In genomic region chr10:93126484-93127052, GRCh38 we compare ENCODE assay signal across 10 cellular contexts. TPM values are rescaled to one million over a fixed set of nuclear protein-coding genes. Genes with fewer than 3 reads are reported as not detected.
A peak's percentile ranks its signal among the peaks of the same experiment; 100 is the strongest.
DNase-seq lines count a peak whose midpoint lies in the region; ATAC-seq, FAIRE-seq and TF ChIP-seq lines count a peak whose summit lies in the region.
"Had no signal": no experiment of that assay in that cellular context is flagged by ENCODE, and none has a peak within 500 bp of the region (broad histone marks: within the 10 kb centered on the region; RNA-seq: fewer than 3 reads in every experiment).

No MANE protein-coding gene starts in this region.

- H3K9ac ChIP-seq in SK-N-SH (no peak overlapping the region), H1 (replicated peaks in 1 of 4; ENCODE audit: extremely low read depth in 1 of 4, low read depth in 3 of 4, low read length in 3 of 4) (no peak overlapping the region)

- H3K4me3 ChIP-seq in SK-N-SH (ENCODE audit: low read depth in 2 of 2, low read length in 1 of 2) = no peak overlapping the region
- H3K4me3 ChIP-seq in LNCaP clone FGC (ENCODE audit: low read depth, low read length) = no peak overlapping the region
- no peak overlapping the region for H3K4me3 ChIP-seq in H1 (ENCODE audit: extremely low read depth in 1 of 4, insufficient read depth in 2 of 4, low read depth in 3 of 4, low read length in 4 of 4)

- 46% methylated on average over 2 of the region's 2 CpGs for WGBS in SK-N-SH (ENCODE audit: low lambda C conversion rate)
- 88% methylated on average over 2 of the region's 2 CpGs; no CpG with 5 or more reads in 1 of the 2 experiments for WGBS in H1 (ENCODE audit: extremely low coverage in 1 of 2, insufficient coverage in 1 of 2, insufficient read length in 1 of 2, insufficient replicate concordance in 2 of 2, low coverage in 1 of 2, low lambda C conversion rate in 2 of 2, missing lambda C conversion rate in 1 of 2), 2 experiments

- no peak overlapping the region for H3K18ac ChIP-seq in H1 (ENCODE audit: extremely low read depth, low read length)

- H3K27me3 Mint-ChIP-seq in progenitor cell of endocrine pancreas = no peaks in the 10 kb centered on the region

- no peaks in the 10 kb centered on the region; the same call in 1 of the 2 replicates for H3K27me3 ChIP-seq in SK-N-SH (ENCODE audit: insufficient read depth)
- no peaks in the 10 kb centered on the region for H3K27me3 ChIP-seq in H1 (replicated peaks in 1 of 4; ENCODE audit: control insufficient read depth in 3 of 4, extremely low read depth in 1 of 4, insufficient read depth in 3 of 4, low read length in 3 of 4)

- no peaks in the 10 kb centered on the region for H4K20me1 ChIP-seq in SK-N-SH (ENCODE audit: insufficient read depth)
- H4K20me1 ChIP-seq in H1 (replicated peaks in 1 of 2; ENCODE audit: control insufficient read depth in 1 of 2, insufficient read depth in 2 of 2, low read length in 2 of 2) = no peaks in the 10 kb centered on the region

- no peak overlapping the region for H4K5ac ChIP-seq in H1 (ENCODE audit: insufficient read length, low read depth, low read length)

- H3K4me3 Mint-ChIP-seq in progenitor cell of endocrine pancreas (ENCODE audit: low read depth) = no peak overlapping the region

- no peak overlapping the region for H4K91ac ChIP-seq in H1 (replicated peaks; ENCODE audit: insufficient read length, low read length)

- H3K56ac ChIP-seq in H1 (replicated peaks; ENCODE audit: insufficient read length, low read depth, low read length) = no peak overlapping the region

- H3K27ac ChIP-seq in SK-N-SH (ENCODE audit: low read depth in 2 of 2, low read length in 1 of 2) (no peak overlapping the region), H1 (ENCODE audit: low read depth, low read length) (no peak overlapping the region)

- no peak overlapping the region for H2BK5ac ChIP-seq in H1 (ENCODE audit: low read depth, low read length)

- no peak for TF ChIP-seq EP300 in SK-N-SH (IDR thresholded peaks at IDR 0.05; ENCODE audit: borderline replicate concordance in 1 of 2, low read depth in 1 of 2, low read length in 1 of 2)
- no peak for TF ChIP-seq EP300 in H1 (IDR thresholded peaks at IDR 0.05; ENCODE audit: borderline replicate concordance in 1 of 2, low read depth in 2 of 2, low read length in 2 of 2)

- H3K79me1 ChIP-seq in H1 (ENCODE audit: low read depth, low read length) = no peaks in the 10 kb centered on the region

- CTCF ChIA-PET in SK-N-SH (lab: Yijun Ruan, JAX) (interaction anchor here (0.6 to 1.5 kb wide), 3 partner anchors 10 to 134 kb away, joined by 3 to 8 read pairs (median 3); no protein-coding TSS in a partner anchor), H1 (lab: Charles Lee; ENCODE audit: partially characterized antibody) (interaction anchor here (0.6 to 2.7 kb wide), 40 partner anchors 8 to 370 kb away, joined by 3 to 22 read pairs (median 4); partner anchors contain the start of gene CEP55)

- no peak overlapping the region for H2BK12ac ChIP-seq in H1 (ENCODE audit: low read depth, low read length)

- H3K79me2 ChIP-seq in SK-N-SH (ENCODE audit: insufficient read depth) = no peaks in the 10 kb centered on the region
- H3K79me2 ChIP-seq in H1 (ENCODE audit: control insufficient read depth in 1 of 2, insufficient read depth in 2 of 2, low read length in 2 of 2) = no peaks in the 10 kb centered on the region

- no peak for TF ChIP-seq RAD21 in SK-N-SH (IDR thresholded peaks at IDR 0.05; ENCODE audit: low read length)
- TF ChIP-seq RAD21 in H1 (IDR thresholded peaks at IDR 0.05 in 1 of 2, conservative IDR thresholded peaks at IDR 0.05 in 1 of 2; ENCODE audit: low read depth in 2 of 2, low read length in 2 of 2) = peak; percentile 62 to 69

- POLR2A ChIA-PET in SK-N-SH (lab: Yijun Ruan, JAX) = no interaction called here
- POLR2A ChIA-PET in H1 (lab: Charles Lee; ENCODE audit: partially characterized antibody) = no interaction called here

- H3K4me1 Mint-ChIP-seq in progenitor cell of endocrine pancreas (ENCODE audit: low read depth) = no peaks in the 10 kb centered on the region

- peaks cover 36% of the 10 kb centered on the region for H3K9me3 Mint-ChIP-seq in progenitor cell of endocrine pancreas (ENCODE audit: low read depth)

- no peak overlapping the region for H2AK5ac ChIP-seq in H1 (ENCODE audit: low read depth, low read length)

- ATAC-seq in SK-N-SH treated with all-trans-retinoic acid at 6 μM for 48 hours (no peak), HG02885 (IDR thresholded peaks at IDR 0.05; ENCODE audit: poor library complexity, unreplicated experiment) (no peak)

- H3K4me1 ChIP-seq in SK-N-SH (ENCODE audit: control insufficient read depth in 1 of 2, insufficient read depth in 2 of 2, low read depth in 1 of 2, low read length in 1 of 2) (no peaks in the 10 kb centered on the region), H1 (replicated peaks in 1 of 4; ENCODE audit: control insufficient read depth in 3 of 4, insufficient read depth in 4 of 4, low read length in 3 of 4) (no peaks in the 10 kb centered on the region)

- H3K23me2 ChIP-seq in H1 (ENCODE audit: low read depth, low read length) = no peaks in the 10 kb centered on the region

- H3K4ac ChIP-seq in H1 (replicated peaks; ENCODE audit: insufficient read length, low read depth, low read length) = no peak overlapping the region

- H2AFZ ChIP-seq in SK-N-SH (ENCODE audit: low read depth) (no peak overlapping the region), H1 (ENCODE audit: low read length) (no peak overlapping the region)

- no peak overlapping the region for H2BK20ac ChIP-seq in H1 (ENCODE audit: low read length)

- DNase-seq in SK-N-SH (no peak), LNCaP clone FGC (ENCODE audit: low read depth) (no peak), H1 (ENCODE audit: low read depth in 1 of 2, low spot score in 2 of 2) (peak in 1 of 2 experiments; percentile 62), progenitor cell of endocrine pancreas (ENCODE audit: low spot score, unreplicated experiment) (no peak), DMS153 (lab: John Stamatoyannopoulos, UW) (no peak), NCI-H2227 treated with DMSO at 0.1 percent for 48 hours (lab: John Stamatoyannopoulos, UW) (no peak)
- DNase-seq: caudate nucleus had no signal

- TF ChIP-seq POLR2A in H1 (IDR thresholded peaks at IDR 0.05; ENCODE audit: control extremely low read depth in 1 of 2, low read depth in 2 of 2, low read length in 2 of 2) = no peak

- no peak overlapping the region for H3K27ac Mint-ChIP-seq in progenitor cell of endocrine pancreas

- TF ChIP-seq CTCF in SK-N-SH (IDR thresholded peaks at IDR 0.05) (peak; percentile 56), LNCaP clone FGC (IDR thresholded peaks at IDR 0.05; ENCODE audit: control insufficient read depth, extremely low read depth, insufficient read depth) (peak; percentile 31; the same call in 1 of the 2 replicates), H1 (IDR thresholded peaks at IDR 0.05; ENCODE audit: control extremely low read depth in 1 of 3, insufficient read depth in 1 of 3, low read depth in 1 of 3, low read length in 3 of 3) (peak; percentile 43 to 80 (median 55); a peak in 3 of 4 replicates), progenitor cell of endocrine pancreas (IDR thresholded peaks at IDR 0.05; ENCODE audit: unreplicated experiment) (peak; percentile 40)

- H2BK15ac ChIP-seq in H1 (ENCODE audit: low read length) = no peak overlapping the region

- no peaks in the 10 kb centered on the region for H3K36me3 ChIP-seq in SK-N-SH (replicated peaks in 1 of 2; ENCODE audit: control insufficient read depth in 1 of 2, insufficient read depth in 2 of 2, low read length in 1 of 2)
- peaks cover 0 to 6% (median 1%) of the 10 kb centered on the region in 4 experiments; a peak in 1 of 8 replicates for H3K36me3 ChIP-seq in H1 (ENCODE audit: control insufficient read depth in 2 of 4, insufficient read depth in 4 of 4, low read length in 3 of 4)

- H3K36me3 Mint-ChIP-seq in progenitor cell of endocrine pancreas (ENCODE audit: insufficient read depth) = peaks cover 9% of the 10 kb centered on the region

- H3K4me2 ChIP-seq in SK-N-SH (no peak overlapping the region), H1 (ENCODE audit: insufficient read depth in 1 of 2, low read depth in 2 of 2, low read length in 2 of 2) (no peak overlapping the region)

- no peak overlapping the region for H2BK120ac ChIP-seq in H1 (replicated peaks; ENCODE audit: low read depth, low read length)

- no peak overlapping the region for H3K14ac ChIP-seq in H1 (ENCODE audit: insufficient read length)

- H3K9me3 ChIP-seq in SK-N-SH (0 out of 2 replicates have a peak, but pooled peaks cover 4% of the 10 kb centered on the region), H1 (ENCODE audit: insufficient read depth in 2 of 2, low read depth in 1 of 2, low read length in 1 of 2) (peaks cover 25% of the 10 kb centered on the region in 2 experiments)

- H3F3A ChIP-seq in SK-N-SH (replicated peaks; ENCODE audit: insufficient read depth) = no peaks in the 10 kb centered on the region

- no peak overlapping the region for H4K8ac ChIP-seq in H1 (ENCODE audit: extremely low read depth, insufficient read depth, low read length)

- H3K9me2 ChIP-seq in SK-N-SH = no peaks in the 10 kb centered on the region

- no peak overlapping the region for H3K23ac ChIP-seq in H1 (ENCODE audit: insufficient read length)

- FAIRE-seq in H1 (lab: Jason Lieb, UNC) = peak; percentile 89

TF ChIP-seq in SK-N-SH, 30 proteins besides CTCF, POLR2A, EP300 and RAD21 (continues in another document):
- TF ChIP-seq JUND (IDR thresholded peaks at IDR 0.05) = no peak

TF ChIP-seq in SK-N-SH treated with all-trans-retinoic acid at 6 μM for 48 hours, 23 proteins besides CTCF, POLR2A, EP300 and RAD21 (continues in another document):
- TF ChIP-seq ESRRG (CRISPR knock-in tag; IDR thresholded peaks at IDR 0.05) (no peak), CSDC2 (CRISPR knock-in tag; IDR thresholded peaks at IDR 0.05) (no peak)

TF ChIP-seq in H1, 55 proteins besides CTCF, POLR2A, EP300 and RAD21 (continues in another document):
- TF ChIP-seq MAFK (IDR thresholded peaks at IDR 0.05; ENCODE audit: low read depth, low read length) = no peak
- no peak for TF ChIP-seq SUZ12 (IDR thresholded peaks at IDR 0.05; ENCODE audit: low read length)
- TF ChIP-seq EGR1 (IDR thresholded peaks at IDR 0.05; ENCODE audit: borderline replicate concordance, low read depth, low read length) = no peak
- TF ChIP-seq KDM1A (IDR thresholded peaks at IDR 0.05; ENCODE audit: borderline replicate concordance, low read length) = 0 out of 2 replicates have a peak, but pooled peaks have one; percentile 47

RNA-seq across cellular contexts. Expression of gene CYP26A1, which starts 52.9 kb away (rescaled TPM):
- polyA plus RNA-seq in SK-N-SH (2012; rRNA removed) = not detected in 2 replicates
- not detected in 2 replicates for polyA plus RNA-seq in SK-N-SH (2012; cell fraction: cytosol; rRNA removed)
- 0.11 TPM in 1 of 2 replicates, not detected in the other for polyA plus RNA-seq in SK-N-SH (2012; cell fraction: nucleus; rRNA removed)
- 5.0 and 6.2 TPM in 2 replicates for total RNA-seq in H1 (2021; fragmentation: NEBNext Ultra II Directional; extraction: Animal tissue kit (Norgen Biotek cat#: 25700))
- 9.1 and 23.2 TPM in 2 replicates for polyA plus RNA-seq in H1 (2011; rRNA removed)
- 20.6 TPM for polyA plus RNA-seq in H1 (2011; cell fraction: cytosol; rRNA removed)
- 31.1 TPM for polyA plus RNA-seq in H1 (2011; cell fraction: nucleus; rRNA removed)
- 6.0 to 7.8 TPM (median 6.8 TPM) in 4 replicates for polyA plus RNA-seq in H1 (2012, experiment 1 of 2)
- 4.2 TPM for polyA plus RNA-seq in H1 (2012, experiment 2 of 2)
- 2.4 TPM for polyA plus RNA-seq in H1 (2013, experiment 1 of 2)
- 2.5 TPM for polyA plus RNA-seq in H1 (2013, experiment 2 of 2)
- polyA minus RNA-seq in H1 (2011; rRNA and poly(A)+ RNA removed) = 3.7 and 4.8 TPM in 2 replicates
- polyA minus RNA-seq in H1 (2011; cell fraction: cytosol; rRNA and poly(A)+ RNA removed) = 5.5 TPM
- polyA minus RNA-seq in H1 (2011; cell fraction: nucleus; rRNA and poly(A)+ RNA removed) = 6.6 TPM
- total RNA-seq in progenitor cell of endocrine pancreas = 1.8 and 3.4 TPM in 2 replicates
- total RNA-seq: activated CD8-positive, alpha-beta memory T cell treated with anti-CD3 and anti-CD28 coated beads for 36 hours had no signal

Comparison
In these comparisons a context has a peak if more than half of its experiments do, and no peak if none do; other contexts are left out.
1. Of the 17 proteins assayed by ChIP-seq in both H1 and SK-N-SH: peak only in H1: RAD21 and TEAD4; only in SK-N-SH: none; in both: CTCF; in neither: 14.